18 cellular contexts compared by ENCODE assay signal in genomic region chr10:25811141-25811685, GRCh38.
"Had no signal": no experiment of that assay in that cellular context is flagged by ENCODE, and none has a peak within 500 bp of the region (broad histone marks: within the 10 kb centered on the region; RNA-seq: fewer than 3 reads in every experiment).

No MANE protein-coding gene starts in this region.

- H3K4me3 Mint-ChIP-seq: activated naive CD4-positive, alpha-beta T cell treated with anti-CD3 and anti-CD28 coated beads for 36 hours; activated T-helper 17 cell treated with anti-CD3 and anti-CD28 coated beads, Interleukin-2, amount 50 U/mL, for 72 hours; mesothelial cell of epicardium; nephron progenitor cell; T-cell had no signal

- H3K4me1 ChIP-seq: esophagus squamous epithelium, sigmoid colon, stomach had no signal

- H3K9me3 ChIP-seq: esophagus squamous epithelium, ovary, sigmoid colon, thoracic aorta had no signal

- H3K4me3 ChIP-seq: esophagus squamous epithelium, ovary, sigmoid colon, stomach, thoracic aorta had no signal

- H3K27ac Mint-ChIP-seq: activated naive CD4-positive, alpha-beta T cell treated with anti-CD3 and anti-CD28 coated beads for 36 hours; activated T-helper 17 cell treated with anti-CD3 and anti-CD28 coated beads, Interleukin-2, amount 50 U/mL, for 72 hours; mesothelial cell of epicardium; nephron progenitor cell; T-cell had no signal

- H3K4me1 Mint-ChIP-seq: activated T-helper 17 cell treated with anti-CD3 and anti-CD28 coated beads, Interleukin-2, amount 50 U/mL, for 72 hours; T-cell had no signal

- H3K36me3 Mint-ChIP-seq: mesothelial cell of epicardium, T-cell had no signal

- H3K27ac ChIP-seq: esophagus squamous epithelium, ovary, sigmoid colon, stomach, thoracic aorta had no signal

- DNase-seq: activated CD4-positive, alpha-beta T cell treated with anti-CD3 and anti-CD28 coated beads, Interleukin-2, amount 50 U/mL, for 48 hours; activated CD4-positive, CD25-positive, alpha-beta regulatory T cell treated with anti-CD3 and anti-CD28 coated beads, Interleukin-2, amount 50 U/mL, for 72 hours; activated naive CD4-positive, alpha-beta T cell treated with anti-CD3 and anti-CD28 coated beads for 36 hours; central memory CD4-positive, alpha-beta T cell; cortex of kidney; effector CD4-positive, alpha-beta T cell; esophagus squamous epithelium; hippocampal formation; nephron progenitor cell; ovary; sigmoid colon; stimulated activated CD4-positive, alpha-beta T cell treated with anti-CD3 and anti-CD28 coated beads, Interleukin-1b, Interleukin-23, amount 100 ng/mL, for 48 hours; stomach; T-cell; T1000 had no signal

- H3K27me3 Mint-ChIP-seq: T-cell had no signal

- H3K36me3 ChIP-seq: esophagus squamous epithelium, ovary, sigmoid colon, stomach, thoracic aorta had no signal

- H3K9me3 Mint-ChIP-seq: activated naive CD4-positive, alpha-beta T cell treated with anti-CD3 and anti-CD28 coated beads for 36 hours; activated T-helper 17 cell treated with anti-CD3 and anti-CD28 coated beads, Interleukin-2, amount 50 U/mL, for 72 hours; mesothelial cell of epicardium had no signal

- H3K27me3 ChIP-seq: esophagus squamous epithelium, ovary, sigmoid colon, stomach had no signal
